In genomic region chr2:100742884-100743283, GRCh38 we compare ENCODE assay signal across 13 cellular contexts.
A peak's percentile ranks its signal among the peaks of the same experiment; 100 is the strongest.
DNase-seq lines count a peak whose midpoint lies in the region; ATAC-seq and TF ChIP-seq lines count a peak whose summit lies in the region.
"Had no signal": no experiment of that assay in that cellular context is flagged by ENCODE, and none has a peak within 500 bp of the region (broad histone marks: within the 10 kb centered on the region; RNA-seq: fewer than 3 reads in every experiment).

No MANE protein-coding gene starts in this region.

- peaks cover 25% of the 10 kb centered on the region for H3F3A ChIP-seq in SK-N-SH (replicated peaks; ENCODE audit: insufficient read depth)

- no peaks in the 10 kb centered on the region for H3K9me3 Mint-ChIP-seq in osteocyte (ENCODE audit: unreplicated experiment)
- H3K9me3 Mint-ChIP-seq: activated CD4-positive, alpha-beta memory T cell treated with anti-CD3 and anti-CD28 coated beads, Interleukin-2, amount 10 ng/mL, durations not matched to agents 7 days and 5 days had no signal

- H2AFZ ChIP-seq in SK-N-SH (ENCODE audit: low read depth) = 0 out of 2 replicates have a peak overlapping the region, but pooled peaks have one; percentile 27
- H2AFZ ChIP-seq: PC-9 had no signal

- H3K36me3 Mint-ChIP-seq in osteocyte (ENCODE audit: unreplicated experiment) = no peaks in the 10 kb centered on the region

- no peaks in the 10 kb centered on the region for H3K9me3 ChIP-seq in SK-N-SH

- no peaks in the 10 kb centered on the region for H3K79me2 ChIP-seq in SK-N-SH (ENCODE audit: insufficient read depth)

- peak overlapping the region; percentile 12 to 43; a peak in 3 of 4 replicates for H3K4me3 ChIP-seq in SK-N-SH (ENCODE audit: low read depth in 2 of 2, low read length in 1 of 2)
- H3K4me3 ChIP-seq: PC-9 had no signal

- peaks cover 7 to 29% of the 10 kb centered on the region in 2 experiments for H3K4me1 ChIP-seq in SK-N-SH (ENCODE audit: control insufficient read depth in 1 of 2, insufficient read depth in 2 of 2, low read depth in 1 of 2, low read length in 1 of 2)

- H4K20me1 ChIP-seq in SK-N-SH (ENCODE audit: insufficient read depth) = no peaks in the 10 kb centered on the region

- DNase-seq in AG08395 (ENCODE audit: low spot score) (peak; percentile 75), SK-N-SH (peak; percentile 13), fibroblast of peridontal ligament (ENCODE audit: extremely low read depth) (peak; percentile 98), osteocyte (ENCODE audit: extremely low spot score, unreplicated experiment) (no peak), DMS153 (lab: John Stamatoyannopoulos, UW) (no peak), NCI-H2227 (lab: John Stamatoyannopoulos, UW; ENCODE audit: unreplicated experiment) (no peak)
- DNase-seq: activated CD4-positive, alpha-beta memory T cell treated with anti-CD3 and anti-CD28 coated beads, Interleukin-2, amount 10 ng/mL, durations not matched to agents 7 days and 5 days; amygdala; NCI-H1417 treated with DMSO at 0.1 percent for 48 hours; occipital lobe had no signal

- peak overlapping the region; percentile 77 for H3K9ac ChIP-seq in SK-N-SH

- CTCF ChIA-PET in SK-N-SH (lab: Yijun Ruan, JAX) = interaction anchor here (0.7 kb wide), 1 partner anchor 565 kb away, joined by 3 read pairs; the partner anchor contains the start of gene RNF149

- peak overlapping the region; percentile 72 for H3K4me2 ChIP-seq in SK-N-SH

- H3K9me2 ChIP-seq in SK-N-SH = no peaks in the 10 kb centered on the region

- H3K27me3 ChIP-seq in SK-N-SH (ENCODE audit: insufficient read depth) = no peaks in the 10 kb centered on the region

- TF ChIP-seq CTCF in SK-N-SH (IDR thresholded peaks at IDR 0.05) (no peak), osteocyte (IDR thresholded peaks at IDR 0.05) (no peak)

- H3K36me3 ChIP-seq in SK-N-SH (replicated peaks in 1 of 2; ENCODE audit: control insufficient read depth in 1 of 2, insufficient read depth in 2 of 2, low read length in 1 of 2) = no peaks in the 10 kb centered on the region

- no peaks in the 10 kb centered on the region for H3K27me3 Mint-ChIP-seq in osteocyte (ENCODE audit: unreplicated experiment)

- POLR2A ChIA-PET in SK-N-SH (lab: Yijun Ruan, JAX) = no interaction called here

- peak overlapping the region; percentile 56 for H3K4me3 Mint-ChIP-seq in osteocyte (ENCODE audit: unreplicated experiment)
- H3K4me3 Mint-ChIP-seq: activated CD4-positive, alpha-beta memory T cell treated with anti-CD3 and anti-CD28 coated beads, Interleukin-2, amount 10 ng/mL, durations not matched to agents 7 days and 5 days had no signal

- 7% methylated on average over 4 of the region's 4 CpGs for WGBS in SK-N-SH (ENCODE audit: low lambda C conversion rate)

- TF ChIP-seq EP300 in SK-N-SH (IDR thresholded peaks at IDR 0.05; ENCODE audit: borderline replicate concordance in 1 of 2, low read depth in 1 of 2, low read length in 1 of 2) = no peak; a peak in 1 of 4 replicates

- peaks cover 38% of the 10 kb centered on the region for H3K4me1 Mint-ChIP-seq in osteocyte (ENCODE audit: unreplicated experiment)
- H3K4me1 Mint-ChIP-seq: activated CD4-positive, alpha-beta memory T cell treated with anti-CD3 and anti-CD28 coated beads, Interleukin-2, amount 10 ng/mL, durations not matched to agents 7 days and 5 days had no signal

- ATAC-seq in HG02885 (IDR thresholded peaks at IDR 0.05; ENCODE audit: poor library complexity, unreplicated experiment) (no peak), HG03097 (IDR thresholded peaks at IDR 0.05; ENCODE audit: low FRiP score, unreplicated experiment) (no peak)

- H3K27ac Mint-ChIP-seq in osteocyte (ENCODE audit: unreplicated experiment) = peak overlapping the region; percentile 98
- H3K27ac Mint-ChIP-seq: activated CD4-positive, alpha-beta memory T cell treated with anti-CD3 and anti-CD28 coated beads, Interleukin-2, amount 10 ng/mL, durations not matched to agents 7 days and 5 days had no signal

- TF ChIP-seq RAD21 in SK-N-SH (IDR thresholded peaks at IDR 0.05; ENCODE audit: low read length) = no peak

- H3K27ac ChIP-seq in SK-N-SH (ENCODE audit: low read depth in 2 of 2, low read length in 1 of 2) = peak overlapping the region; percentile 88 to 99
- H3K27ac ChIP-seq: PC-9 had no signal

TF ChIP-seq in SK-N-SH, 30 proteins besides CTCF, POLR2A, EP300 and RAD21 (continues in another document):
- TF ChIP-seq PBX3 (IDR thresholded peaks at IDR 0.05) (no peak), REST (IDR thresholded peaks at IDR 0.05; ENCODE audit: low read depth, low read length) (no peak), JUND (IDR thresholded peaks at IDR 0.05) (peak; percentile 64), FOSL2 (IDR thresholded peaks at IDR 0.05; ENCODE audit: borderline replicate concordance, low read depth) (0 out of 2 replicates have a peak, but pooled peaks have one; percentile 14), YY1 (IDR thresholded peaks at IDR 0.05; ENCODE audit: low read depth) (no peak; the same call in 1 of the 2 replicates), RFX5 (IDR thresholded peaks at IDR 0.05; ENCODE audit: low read length) (no peak), RXRA (IDR thresholded peaks at IDR 0.05; ENCODE audit: borderline replicate concordance, low read depth) (0 out of 2 replicates have a peak, but pooled peaks have one; percentile 33), NFIC (IDR thresholded peaks at IDR 0.05; ENCODE audit: borderline replicate concordance) (no peak), FOXJ3 (CRISPR knock-in tag; IDR thresholded peaks at IDR 0.05) (no peak), TCF12 (IDR thresholded peaks at IDR 0.05) (0 out of 2 replicates have a peak, but pooled peaks have one; percentile 4), MAX (IDR thresholded peaks at IDR 0.05; ENCODE audit: low read depth) (peak; percentile 88), ZBTB33 (IDR thresholded peaks at IDR 0.05; ENCODE audit: borderline replicate concordance, low read depth) (no peak), GATA2 (CRISPR knock-in tag; IDR thresholded peaks at IDR 0.05) (no peak), USF1 (IDR thresholded peaks at IDR 0.05; ENCODE audit: borderline replicate concordance, low read depth) (peak; percentile 72), MEF2A (IDR thresholded peaks at IDR 0.05; ENCODE audit: borderline replicate concordance, low read depth) (no peak; the same call in 1 of the 2 replicates), SMC3 (IDR thresholded peaks at IDR 0.05; ENCODE audit: low read depth, low read length) (no peak)

Comparison
In these comparisons a context has a peak if more than half of its experiments do, and no peak if none do; other contexts are left out.
1. DNase-seq: peak in AG08395 (single experiment), SK-N-SH (single experiment) and fibroblast of peridontal ligament (single experiment); none in osteocyte (single experiment), DMS153 (single experiment) and NCI-H2227 (single experiment).